ENCODE assay signal across 12 cellular contexts in genomic region chr1:156458181-156458503, GRCh38. TPM values are rescaled to one million over a fixed set of nuclear protein-coding genes. Genes with fewer than 3 reads are reported as not detected.
DNase-seq lines count a peak whose midpoint lies in the region; ATAC-seq, FAIRE-seq and TF ChIP-seq lines count a peak whose summit lies in the region.
"Had no signal": no experiment of that assay in that cellular context is flagged by ENCODE, and none has a peak within 500 bp of the region (broad histone marks: within the 10 kb centered on the region; RNA-seq: fewer than 3 reads in every experiment).

No MANE protein-coding gene starts in this region.

- DNase-seq in DND-41 (no peak), PC-9 (peak in 1 of 2 experiments; percentile 36), esophagus squamous epithelium (lab: John Stamatoyannopoulos, UW) (no peak), sigmoid colon (no peak), urothelium cell line (ENCODE audit: low spot score) (no peak), GM12892 (ENCODE audit: insufficient read length) (no peak)
- no peak for DNase-seq in stimulated activated CD4-positive, alpha-beta T cell treated with anti-CD3 and anti-CD28 coated beads, Interleukin-4, amount 100 ng/mL, for 1 hour
- DNase-seq: activated CD4-positive, CD25-positive, alpha-beta regulatory T cell; NCI-H345; stimulated activated naive CD4-positive, alpha-beta T cell treated with Interleukin-2 at 50 U/mL for 16 hours had no signal

- peaks cover 26% of the 10 kb centered on the region for H3K4me1 ChIP-seq in DND-41 (ENCODE audit: insufficient read depth, low read length)
- H3K4me1 ChIP-seq in PC-9 (replicated peaks; ENCODE audit: insufficient read depth): peaks cover 13% of the 10 kb centered on the region
- peaks cover 14 to 44% (median 14%) of the 10 kb centered on the region in 3 donors for H3K4me1 ChIP-seq in esophagus squamous epithelium
- H3K4me1 ChIP-seq in sigmoid colon: peaks cover 3 to 28% (median 23%) of the 10 kb centered on the region in 4 donors

- no peaks in the 10 kb centered on the region for H3K9me3 ChIP-seq in DND-41 (ENCODE audit: insufficient read depth, low read length, severe bottlenecking)
- no peaks in the 10 kb centered on the region for H3K9me3 ChIP-seq in PC-9 (ENCODE audit: insufficient read depth, low read depth)
- H3K9me3 ChIP-seq in esophagus squamous epithelium: no peaks in the 10 kb centered on the region
- no peaks in the 10 kb centered on the region for H3K9me3 ChIP-seq in sigmoid colon

- H3K36me3 ChIP-seq in DND-41 (ENCODE audit: insufficient read depth, low read length) (no peaks in the 10 kb centered on the region), PC-9 (ENCODE audit: low read depth) (no peaks in the 10 kb centered on the region), esophagus squamous epithelium (no peaks in the 10 kb centered on the region), sigmoid colon (no peaks in the 10 kb centered on the region)

- H3K4me3 ChIP-seq in DND-41 (ENCODE audit: low read depth in 1 of 2, low read length in 2 of 2) (no peak overlapping the region), PC-9 (no peak overlapping the region; the same call in 1 of the 2 replicates), esophagus squamous epithelium (no peak overlapping the region), sigmoid colon (no peak overlapping the region)

- H3K9me2 ChIP-seq in PC-9 (ENCODE audit: insufficient read depth): no peaks in the 10 kb centered on the region

- no peak for TF ChIP-seq POLR2A in esophagus squamous epithelium (IDR thresholded peaks at IDR 0.05)
- TF ChIP-seq POLR2A in sigmoid colon (IDR thresholded peaks at IDR 0.05): no peak
- TF ChIP-seq POLR2A in GM12892 (IDR thresholded peaks at IDR 0.05; ENCODE audit: low read depth, low read length): no peak

- 71 to 80% methylated on average over 3 of the region's 3 CpGs for WGBS in esophagus squamous epithelium, 2 donors
- WGBS in sigmoid colon, 2 donors: 64 to 65% methylated on average over 3 of the region's 3 CpGs

- H2AFZ ChIP-seq in DND-41 (ENCODE audit: low read depth, low read length) (no peak overlapping the region), PC-9 (no peak overlapping the region)

- POLR2A ChIA-PET in PC-9 (lab: Charles Lee; ENCODE audit: unreplicated experiment): no interaction called here

- intact Hi-C loops in PC-9 (cut with micrococcal nuclease; ENCODE audit: unreplicated experiment): no loop called here
- intact Hi-C loops in esophagus squamous epithelium (cut with DNase I): loop anchor here (5.0 kb wide), 2 partner anchors 39 to 144 kb away; partner anchors contain the start of gene GPATCH4
- intact Hi-C loops in sigmoid colon (cut with DNase I): loop anchor here (1.0 to 5.0 kb wide), 3 partner anchors 17 to 336 kb away; no protein-coding TSS in a partner anchor

- FAIRE-seq in urothelium cell line (lab: Jason Lieb, UNC): no peak
- FAIRE-seq in GM12892 (lab: Jason Lieb, UNC): no peak
- FAIRE-seq: colon had no signal

- ATAC-seq in DND-41 (ENCODE audit: insufficient read depth, low read depth): no peak
- no peak for ATAC-seq in HG03571 (IDR thresholded peaks at IDR 0.05; ENCODE audit: unreplicated experiment)

- no peaks in the 10 kb centered on the region for H4K20me1 ChIP-seq in DND-41 (ENCODE audit: insufficient read depth, low read length)
- no peaks in the 10 kb centered on the region for H4K20me1 ChIP-seq in PC-9 (ENCODE audit: insufficient read depth)

- H3K79me2 ChIP-seq in DND-41 (ENCODE audit: insufficient read depth, low read length) (no peaks in the 10 kb centered on the region), PC-9 (ENCODE audit: low read depth) (no peaks in the 10 kb centered on the region)

- H3K27ac ChIP-seq in DND-41 (ENCODE audit: low read length) (peak overlapping the region; percentile 51), PC-9 (peak overlapping the region; percentile 89; the same call in 1 of the 2 replicates), esophagus squamous epithelium (peak overlapping the region; percentile 93 to 100 (median 100)), sigmoid colon (peak overlapping the region; percentile 94 to 100 (median 99))

- TF ChIP-seq CTCF in DND-41 (IDR thresholded peaks at IDR 0.05; ENCODE audit: borderline replicate concordance, extremely low read depth, low read length, poor library complexity, severe bottlenecking) (no peak), PC-9 (conservative IDR thresholded peaks at IDR 0.05) (no peak), esophagus squamous epithelium (IDR thresholded peaks at IDR 0.05) (no peak), sigmoid colon (IDR thresholded peaks at IDR 0.05) (no peak)

- BruUV-seq in PC-9 (replicated peaks; lab: Mats Ljungman, UMichigan): no TSS peak

- H3K4me2 ChIP-seq in DND-41 (ENCODE audit: insufficient read depth, low read length) (peak overlapping the region; percentile 89), PC-9 (peak overlapping the region; percentile 90)

- CTCF ChIA-PET in PC-9 (lab: Charles Lee): interaction anchor here (0.5 to 1.3 kb wide), 3 partner anchors 40 to 865 kb away, joined by 3 to 6 read pairs (median 3); no protein-coding TSS in a partner anchor

- H3K9ac ChIP-seq in DND-41 (ENCODE audit: low read depth, low read length): peak overlapping the region; percentile 90

- TF ChIP-seq EP300 in sigmoid colon (IDR thresholded peaks at IDR 0.05): peak in 1 of 4 donors; percentile 87

- peaks cover 32% of the 10 kb centered on the region for H3F3A ChIP-seq in PC-9 (ENCODE audit: insufficient read depth, low read depth)

- H3K27me3 ChIP-seq in DND-41 (ENCODE audit: insufficient read depth, low read length, poor library complexity) (no peaks in the 10 kb centered on the region), PC-9 (ENCODE audit: insufficient read depth, low read depth) (no peaks in the 10 kb centered on the region), esophagus squamous epithelium (no peaks in the 10 kb centered on the region), sigmoid colon (no peaks in the 10 kb centered on the region)

RNA-seq across cellular contexts. Expression of gene MEF2D, which starts 42.4 kb away (rescaled TPM):
- total RNA-seq in PC-9 (2021): 25.5 and 33.5 TPM in 2 replicates
- 10 to 100 TPM in 3 of 4 donors, 1 to 10 TPM in 1; 9.1 to 30.1 (median 12.1) TPM for total RNA-seq in esophagus squamous epithelium
- 10 to 100 TPM; 39.8 to 61.6 (median 53.2) TPM for total RNA-seq in sigmoid colon
- polyA plus RNA-seq in sigmoid colon: 10 to 100 TPM; 13.2 to 31.2 (median 22.9) TPM
- 14.6 TPM for polyA plus RNA-seq in GM12892 (2012; ENCODE audit: missing spikeins)
